Comparison of ENCODE assay signal across 15 cellular contexts in genomic region chr5:110478899-110479298, GRCh38.
A peak's percentile ranks its signal among the peaks of the same experiment; 100 is the strongest.
DNase-seq lines count a peak whose midpoint lies in the region; ATAC-seq and TF ChIP-seq lines count a peak whose summit lies in the region.
"Had no signal": no experiment of that assay in that cellular context is flagged by ENCODE, and none has a peak within 500 bp of the region (broad histone marks: within the 10 kb centered on the region; RNA-seq: fewer than 3 reads in every experiment).

No MANE protein-coding gene starts in this region.

- H3K27ac ChIP-seq in SJSA1 (peak overlapping the region; percentile 47), thoracic aorta (peak overlapping the region in 1 of 2 donors; percentile 5)
- H3K27ac ChIP-seq: 22Rv1, VCaP had no signal

- peaks cover 8% of the 10 kb centered on the region for H3K9me3 Mint-ChIP-seq in activated naive CD4-positive, alpha-beta T cell treated with anti-CD3 and anti-CD28 coated beads for 36 hours

- no peak overlapping the region for H3K4me3 Mint-ChIP-seq in activated naive CD4-positive, alpha-beta T cell treated with anti-CD3 and anti-CD28 coated beads for 36 hours
- H3K4me3 Mint-ChIP-seq: natural killer cell; stimulated activated naive CD8-positive, alpha-beta T cell treated with anti-CD3 and anti-CD28 coated beads, Interleukin-15, Interleukin-2, amounts not matched to agents 100 ng/mL and 50 ng/mL, for 24 hours had no signal

- ATAC-seq in thoracic aorta (ENCODE audit: insufficient number of reproducible peaks, low FRiP score, low read depth): peak; percentile 95
- ATAC-seq in HG03521 (IDR thresholded peaks at IDR 0.05; ENCODE audit: unreplicated experiment): no peak
- ATAC-seq in mucosa of descending colon: no peak
- ATAC-seq: natural killer cell had no signal

- H3K27me3 ChIP-seq in SJSA1 (replicated peaks) (no peaks in the 10 kb centered on the region), thoracic aorta (replicated peaks; ENCODE audit: insufficient read depth) (no peaks in the 10 kb centered on the region)
- H3K27me3 ChIP-seq: dorsolateral prefrontal cortex had no signal

- CTCF ChIA-PET in activated naive CD4-positive, alpha-beta T cell treated with anti-CD3 and anti-CD28 coated beads for 36 hours (lab: Charles Lee): no interaction called here

- no peak overlapping the region for H3K27ac Mint-ChIP-seq in activated naive CD4-positive, alpha-beta T cell treated with anti-CD3 and anti-CD28 coated beads for 36 hours
- H3K27ac Mint-ChIP-seq: natural killer cell; stimulated activated naive CD8-positive, alpha-beta T cell treated with anti-CD3 and anti-CD28 coated beads, Interleukin-15, Interleukin-2, amounts not matched to agents 100 ng/mL and 50 ng/mL, for 24 hours had no signal

- no peaks in the 10 kb centered on the region for H3K9me3 ChIP-seq in SJSA1 (replicated peaks)
- H3K9me3 ChIP-seq in thoracic aorta: peaks cover 3% of the 10 kb centered on the region
- no peaks in the 10 kb centered on the region for H3K9me3 ChIP-seq in mucosa of descending colon

- peaks cover 3% of the 10 kb centered on the region for H3K27me3 Mint-ChIP-seq in activated naive CD4-positive, alpha-beta T cell treated with anti-CD3 and anti-CD28 coated beads for 36 hours (ENCODE audit: low read depth)

- DNase-seq in DMS 273 (lab: John Stamatoyannopoulos, UW; ENCODE audit: unreplicated experiment) (peak; percentile 12), DMS 273 treated with DMSO at 0.1 percent for 48 hours (lab: John Stamatoyannopoulos, UW) (no peak), SJSA1 (ENCODE audit: low read depth in 1 of 2, low spot score in 2 of 2) (peak in 1 of 2 experiments; percentile 87), fibroblast of mammary gland (ENCODE audit: low read depth) (peak; percentile 79), thoracic aorta (ENCODE audit: low spot score) (no peak), mucosa of descending colon (no peak)
- no peak for DNase-seq in activated naive CD4-positive, alpha-beta T cell treated with anti-CD3 and anti-CD28 coated beads for 36 hours
- DNase-seq: dorsolateral prefrontal cortex, GOT3, natural killer cell, NCI-H1092 had no signal

- no peaks in the 10 kb centered on the region for H3K4me1 Mint-ChIP-seq in activated naive CD4-positive, alpha-beta T cell treated with anti-CD3 and anti-CD28 coated beads for 36 hours (ENCODE audit: low read depth)
- H3K4me1 Mint-ChIP-seq: natural killer cell had no signal

- intact Hi-C loops in mucosa of descending colon (cut with DNase I, micrococcal nuclease): no loop called here
- intact Hi-C loops in activated naive CD4-positive, alpha-beta T cell treated with anti-CD3 and anti-CD28 coated beads for 36 hours (cut with micrococcal nuclease): no loop called here

- H3K4me1 ChIP-seq in SJSA1 (replicated peaks) (peaks cover 20% of the 10 kb centered on the region), thoracic aorta (ENCODE audit: control insufficient read depth in 1 of 2, low read depth in 2 of 2) (peaks cover 14 to 17% of the 10 kb centered on the region in 2 donors), mucosa of descending colon (ENCODE audit: low read depth) (no peaks in the 10 kb centered on the region)

- TF ChIP-seq CTCF in fibroblast of mammary gland (conservative IDR thresholded peaks at IDR 0.05; ENCODE audit: control insufficient read depth, insufficient read depth, low read depth, low read length) (no peak), thoracic aorta (IDR thresholded peaks at IDR 0.05) (no peak), mucosa of descending colon (IDR thresholded peaks at IDR 0.05) (no peak)

- no peaks in the 10 kb centered on the region for H3K36me3 ChIP-seq in SJSA1
- H3K36me3 ChIP-seq in thoracic aorta: no peaks in the 10 kb centered on the region
- no peaks in the 10 kb centered on the region for H3K36me3 ChIP-seq in mucosa of descending colon (ENCODE audit: low read depth)

- H3K4me3 ChIP-seq in SJSA1: no peak overlapping the region
- H3K4me3 ChIP-seq in fibroblast of mammary gland (ENCODE audit: control insufficient read depth, low read depth, low read length): no peak overlapping the region
- no peak overlapping the region for H3K4me3 ChIP-seq in thoracic aorta
- H3K4me3 ChIP-seq in mucosa of descending colon: no peak overlapping the region
- H3K4me3 ChIP-seq: dorsolateral prefrontal cortex had no signal

- no peaks in the 10 kb centered on the region for H3K36me3 Mint-ChIP-seq in activated naive CD4-positive, alpha-beta T cell treated with anti-CD3 and anti-CD28 coated beads for 36 hours (ENCODE audit: low read depth)
- H3K36me3 Mint-ChIP-seq: natural killer cell had no signal

Comparison
In these comparisons a context has a peak if more than half of its experiments do, and no peak if none do; other contexts are left out.
1. DNase-seq: peak in DMS 273 (single experiment) and fibroblast of mammary gland (single experiment); none in DMS 273 treated with DMSO at 0.1 percent for 48 hours (single experiment), thoracic aorta (single experiment), mucosa of descending colon (0 of 3) and activated naive CD4-positive, alpha-beta T cell treated with anti-CD3 and anti-CD28 coated beads for 36 hours (single experiment).